In the genomic region with DNA sequence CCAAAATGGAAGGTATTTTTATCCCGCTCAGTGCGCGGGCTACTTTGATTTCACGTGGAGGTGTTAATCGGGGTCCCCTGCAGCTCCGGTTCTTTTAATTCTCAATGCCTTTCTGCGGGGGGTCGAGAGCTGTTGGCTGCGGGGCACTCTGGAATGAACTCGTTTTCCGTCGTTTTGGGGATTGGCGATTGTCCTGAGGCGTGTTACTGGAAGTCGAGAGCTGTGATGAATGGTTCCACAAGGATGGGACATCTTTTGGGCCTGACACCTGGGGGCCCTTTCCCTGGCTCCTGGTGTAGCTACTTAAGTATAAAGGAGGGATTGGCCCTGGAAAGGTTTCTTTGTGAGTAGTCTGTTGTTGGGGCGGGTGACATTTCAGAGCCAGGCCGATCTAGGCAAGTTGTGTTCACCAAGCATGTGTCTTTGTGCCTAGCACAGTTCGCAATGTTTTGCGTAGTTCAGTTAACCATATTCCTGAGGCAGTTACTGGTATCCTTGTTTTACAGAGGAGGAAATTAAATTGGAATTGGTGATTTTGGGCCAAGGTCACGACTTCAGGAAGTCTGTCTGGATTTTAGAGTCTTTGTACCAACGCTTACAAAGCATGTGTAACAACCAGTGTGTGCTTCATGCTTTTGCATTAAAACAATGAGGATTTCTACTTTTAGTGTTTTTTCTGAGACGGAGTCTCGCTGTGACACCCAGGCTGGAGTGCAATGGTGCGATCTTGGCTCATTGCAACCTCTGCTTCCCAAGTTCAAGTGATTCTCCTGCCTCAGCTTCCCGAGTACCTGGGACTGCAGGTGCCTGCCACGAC, we compare ENCODE assay signal across 8 cellular contexts. TPM values are rescaled to one million over a fixed set of nuclear protein-coding genes. Genes with fewer than 3 reads are reported as not detected.
DNase-seq lines count a peak whose midpoint lies in the region; ATAC-seq, FAIRE-seq and TF ChIP-seq lines count a peak whose summit lies in the region.

No MANE protein-coding gene starts in this region.

- H3F3A ChIP-seq in GM23338 (replicated peaks; ENCODE audit: low read depth) = peaks cover 59% of the 10 kb centered on the region

- H3K4me2 ChIP-seq in GM23338 = peak overlapping the region; percentile 96

- DNase-seq in GM23338 (ENCODE audit: low spot score) (no peak), Peyer's patch (no peak), retinal pigment epithelial cell (ENCODE audit: low read depth) (no peak), NCI-H1092 treated with DMSO at 0.1 percent for 48 hours (lab: John Stamatoyannopoulos, UW) (no peak), NCI-H2171 treated with DMSO at 0.1 percent for 48 hours (lab: John Stamatoyannopoulos, UW) (no peak), RCC 7860 (ENCODE audit: low spot score) (no peak)

- peaks cover 13% of the 10 kb centered on the region; the same call in 2 of the 3 replicates for H3K4me1 Mint-ChIP-seq in GM23338

- H3K36me3 ChIP-seq in GM23338 (ENCODE audit: insufficient read depth) (peaks cover 40% of the 10 kb centered on the region), Peyer's patch (peaks cover 0 to 37% (median 0%) of the 10 kb centered on the region in 3 donors), esophagus (ENCODE audit: control insufficient read depth in 2 of 2, insufficient read depth in 2 of 2, low read length in 1 of 2) (peaks cover 28 to 36% of the 10 kb centered on the region in 2 donors)

- peak overlapping the region; percentile 99 for H3K27ac Mint-ChIP-seq in GM23338

- H3K27ac ChIP-seq in GM23338 (ENCODE audit: low read depth) (peak overlapping the region; percentile 100), Peyer's patch (peak overlapping the region; percentile 92 to 95 (median 94)), esophagus (ENCODE audit: low read depth in 2 of 2, low read length in 1 of 2) (peak overlapping the region; percentile 85 to 87)

- H3K9me3 ChIP-seq in Peyer's patch = no peaks in the 10 kb centered on the region
- no peaks in the 10 kb centered on the region for H3K9me3 ChIP-seq in esophagus (ENCODE audit: control insufficient read depth in 2 of 2, insufficient read depth in 1 of 2, low read depth in 1 of 2, low read length in 1 of 2)

- peaks cover 10% of the 10 kb centered on the region; the same call in 1 of the 2 replicates for H3K4me1 ChIP-seq in GM23338 (ENCODE audit: insufficient read depth)
- H3K4me1 ChIP-seq in Peyer's patch = peaks cover 0 to 26% (median 19%) of the 10 kb centered on the region in 4 donors
- peaks cover 7 to 9% of the 10 kb centered on the region in 2 donors for H3K4me1 ChIP-seq in esophagus (ENCODE audit: control insufficient read depth in 2 of 2, insufficient read depth in 2 of 2, low read length in 1 of 2)

- no peak for TF ChIP-seq CTCF in GM23338 (conservative IDR thresholded peaks at IDR 0.05; ENCODE audit: low read depth in 2 of 2)
- TF ChIP-seq CTCF in Peyer's patch (IDR thresholded peaks at IDR 0.05) = no peak
- no peak for TF ChIP-seq CTCF in retinal pigment epithelial cell (conservative IDR thresholded peaks at IDR 0.05; ENCODE audit: low read depth, low read length)

- ATAC-seq in GM23338 (peak; percentile 3; the same call in 2 of the 3 replicates), HG02973 (IDR thresholded peaks at IDR 0.05; ENCODE audit: unreplicated experiment) (no peak)

- FAIRE-seq in RCC 7860 (lab: Jason Lieb, UNC) = no peak

- peaks cover 31% of the 10 kb centered on the region for H3K79me2 ChIP-seq in GM23338 (replicated peaks; ENCODE audit: insufficient read depth)

- no peaks in the 10 kb centered on the region for H3K9me2 ChIP-seq in GM23338 (ENCODE audit: insufficient read depth)

- H3K4me3 Mint-ChIP-seq in GM23338 = peak overlapping the region; percentile 98

- H3K27me3 Mint-ChIP-seq in GM23338 (ENCODE audit: insufficient read depth, low read depth, poor library complexity) = peaks cover 59% of the 10 kb centered on the region

- H2AFZ ChIP-seq in GM23338 = no peak overlapping the region

- 1% methylated on average over 26 of the region's 26 CpGs for WGBS in esophagus, 2 donors

- TF ChIP-seq POLR2A in Peyer's patch (IDR thresholded peaks at IDR 0.05) = no peak

- peaks cover 60% of the 10 kb centered on the region for H3K36me3 Mint-ChIP-seq in GM23338 (ENCODE audit: low read depth)

- H4K20me1 ChIP-seq in GM23338 (replicated peaks; ENCODE audit: insufficient read depth) = peaks cover 23% of the 10 kb centered on the region

- peak overlapping the region; percentile 95 for H3K4me3 ChIP-seq in GM23338
- H3K4me3 ChIP-seq in Peyer's patch = peak overlapping the region; percentile 94 to 99 (median 96)
- peak overlapping the region; percentile 89 to 90 for H3K4me3 ChIP-seq in esophagus (ENCODE audit: low read depth in 1 of 2, low read length in 2 of 2)
- H3K4me3 ChIP-seq in retinal pigment epithelial cell (ENCODE audit: low read length) = peak overlapping the region; percentile 100

- peaks cover 18% of the 10 kb centered on the region for H3K9me3 Mint-ChIP-seq in GM23338

- H3K27me3 ChIP-seq in GM23338 (ENCODE audit: insufficient read depth) (no peaks in the 10 kb centered on the region), Peyer's patch (no peaks in the 10 kb centered on the region), esophagus (ENCODE audit: control insufficient read depth in 1 of 2, insufficient read depth in 2 of 2, low read length in 2 of 2) (no peaks in the 10 kb centered on the region)

TF ChIP-seq in GM23338, 12 proteins besides CTCF, POLR2A, EP300 and RAD21 (continues in another document):
- TF ChIP-seq CREB1 (CRISPR knock-in tag; IDR thresholded peaks at IDR 0.05; ENCODE audit: low read depth) = no peak
- TF ChIP-seq NANOG (IDR thresholded peaks at IDR 0.05; ENCODE audit: borderline replicate concordance) = no peak
- TF ChIP-seq EZH2phosphoT487 (IDR thresholded peaks at IDR 0.05; ENCODE audit: unreplicated experiment) = no peak
- no peak for TF ChIP-seq POLR2AphosphoS5 (IDR thresholded peaks at IDR 0.05; ENCODE audit: low read depth)
- TF ChIP-seq, protein P1, sequence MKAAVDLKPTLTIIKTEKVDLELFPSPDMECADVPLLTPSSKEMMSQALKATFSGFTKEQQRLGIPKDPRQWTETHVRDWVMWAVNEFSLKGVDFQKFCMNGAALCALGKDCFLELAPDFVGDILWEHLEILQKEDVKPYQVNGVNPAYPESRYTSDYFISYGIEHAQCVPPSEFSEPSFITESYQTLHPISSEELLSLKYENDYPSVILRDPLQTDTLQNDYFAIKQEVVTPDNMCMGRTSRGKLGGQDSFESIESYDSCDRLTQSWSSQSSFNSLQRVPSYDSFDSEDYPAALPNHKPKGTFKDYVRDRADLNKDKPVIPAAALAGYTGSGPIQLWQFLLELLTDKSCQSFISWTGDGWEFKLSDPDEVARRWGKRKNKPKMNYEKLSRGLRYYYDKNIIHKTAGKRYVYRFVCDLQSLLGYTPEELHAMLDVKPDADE (IDR thresholded peaks at IDR 0.05) = no peak
- TF ChIP-seq, protein P2, sequence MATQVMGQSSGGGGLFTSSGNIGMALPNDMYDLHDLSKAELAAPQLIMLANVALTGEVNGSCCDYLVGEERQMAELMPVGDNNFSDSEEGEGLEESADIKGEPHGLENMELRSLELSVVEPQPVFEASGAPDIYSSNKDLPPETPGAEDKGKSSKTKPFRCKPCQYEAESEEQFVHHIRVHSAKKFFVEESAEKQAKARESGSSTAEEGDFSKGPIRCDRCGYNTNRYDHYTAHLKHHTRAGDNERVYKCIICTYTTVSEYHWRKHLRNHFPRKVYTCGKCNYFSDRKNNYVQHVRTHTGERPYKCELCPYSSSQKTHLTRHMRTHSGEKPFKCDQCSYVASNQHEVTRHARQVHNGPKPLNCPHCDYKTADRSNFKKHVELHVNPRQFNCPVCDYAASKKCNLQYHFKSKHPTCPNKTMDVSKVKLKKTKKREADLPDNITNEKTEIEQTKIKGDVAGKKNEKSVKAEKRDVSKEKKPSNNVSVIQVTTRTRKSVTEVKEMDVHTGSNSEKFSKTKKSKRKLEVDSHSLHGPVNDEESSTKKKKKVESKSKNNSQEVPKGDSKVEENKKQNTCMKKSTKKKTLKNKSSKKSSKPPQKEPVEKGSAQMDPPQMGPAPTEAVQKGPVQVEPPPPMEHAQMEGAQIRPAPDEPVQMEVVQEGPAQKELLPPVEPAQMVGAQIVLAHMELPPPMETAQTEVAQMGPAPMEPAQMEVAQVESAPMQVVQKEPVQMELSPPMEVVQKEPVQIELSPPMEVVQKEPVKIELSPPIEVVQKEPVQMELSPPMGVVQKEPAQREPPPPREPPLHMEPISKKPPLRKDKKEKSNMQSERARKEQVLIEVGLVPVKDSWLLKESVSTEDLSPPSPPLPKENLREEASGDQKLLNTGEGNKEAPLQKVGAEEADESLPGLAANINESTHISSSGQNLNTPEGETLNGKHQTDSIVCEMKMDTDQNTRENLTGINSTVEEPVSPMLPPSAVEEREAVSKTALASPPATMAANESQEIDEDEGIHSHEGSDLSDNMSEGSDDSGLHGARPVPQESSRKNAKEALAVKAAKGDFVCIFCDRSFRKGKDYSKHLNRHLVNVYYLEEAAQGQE (IDR thresholded peaks at IDR 0.05; ENCODE audit: unreplicated experiment) = no peak
- TF ChIP-seq ZNF114 (CRISPR knock-in tag; IDR thresholded peaks at IDR 0.05) = no peak
- no peak for TF ChIP-seq EZH2 (IDR thresholded peaks at IDR 0.05; ENCODE audit: low read depth, unreplicated experiment)
- TF ChIP-seq STAT1 (IDR thresholded peaks at IDR 0.05; ENCODE audit: unreplicated experiment) = no peak
- TF ChIP-seq ZNF331 (CRISPR knock-in tag; IDR thresholded peaks at IDR 0.05; ENCODE audit: low read depth) = no peak

RNA-seq across cellular contexts. Expression of a gene that starts 0.8 kb away (rescaled TPM):
- 2,007 and 2,412 TPM in 2 replicates for total RNA-seq in GM23338 (2014; rRNA removed; shearing (Covaris generic))
- polyA plus RNA-seq in GM23338 (2016; fragmentation: Nextera tagmentation; extraction: Ambion mirVana) = 2,105 and 2,261 TPM in 2 replicates
- 1,000 to 10,000 TPM; 1,523 to 3,539 (median 1,798) TPM for total RNA-seq in Peyer's patch
- polyA plus RNA-seq in esophagus = 1,000 to 10,000 TPM; 1,631 to 2,695 TPM

RNA-seq across cellular contexts. Expression of a gene that starts 8.0 kb away (rescaled TPM):
- 4,006 and 4,643 TPM in 2 replicates for total RNA-seq in GM23338 (2014; rRNA removed; shearing (Covaris generic))
- 2,646 and 2,793 TPM in 2 replicates for polyA plus RNA-seq in GM23338 (2016; fragmentation: Nextera tagmentation; extraction: Ambion mirVana)
- 1,000 to 10,000 TPM; 1,400 to 3,556 (median 1,785) TPM for total RNA-seq in Peyer's patch
- 1,000 to 10,000 TPM; 3,079 to 3,912 TPM for polyA plus RNA-seq in esophagus

RNA-seq across cellular contexts. Expression of a gene that starts 14.2 kb away (rescaled TPM):
- total RNA-seq in GM23338 (2014; rRNA removed; shearing (Covaris generic)) = 0.49 TPM in 1 of 2 replicates, not detected in the other
- polyA plus RNA-seq in GM23338 (2016; fragmentation: Nextera tagmentation; extraction: Ambion mirVana) = 1.8 and 3.3 TPM in 2 replicates
- 10 to 100 TPM in 1 of 4 donors, 1 to 10 TPM in 3; 2.8 to 22.3 (median 5.0) TPM for total RNA-seq in Peyer's patch
- 1 to 10 TPM; 7.2 to 9.5 TPM for polyA plus RNA-seq in esophagus

RNA-seq across cellular contexts. Expression of a gene that starts 24.2 kb away (rescaled TPM):
- 23.5 and 41.7 TPM in 2 replicates for total RNA-seq in GM23338 (2014; rRNA removed; shearing (Covaris generic))
- polyA plus RNA-seq in GM23338 (2016; fragmentation: Nextera tagmentation; extraction: Ambion mirVana) (62.3 and 66.8 TPM in 2 replicates), esophagus (10 to 100 TPM; 27.7 to 36.9 TPM)
- total RNA-seq in Peyer's patch = 100 to 1,000 TPM; 239 to 985 (median 837) TPM

RNA-seq across cellular contexts. Expression of a gene that starts 35.2 kb away (rescaled TPM):
- total RNA-seq in GM23338 (2014; rRNA removed; shearing (Covaris generic)) = 57.3 and 62.3 TPM in 2 replicates
- polyA plus RNA-seq in GM23338 (2016; fragmentation: Nextera tagmentation; extraction: Ambion mirVana) (16.8 and 20.0 TPM in 2 replicates), esophagus (10 to 100 TPM; 29.4 to 29.9 TPM)
- total RNA-seq in Peyer's patch = 10 to 100 TPM; 33.8 to 53.6 (median 49.1) TPM
